Comparison of ENCODE assay signal across 8 cellular contexts in genomic region chr11:22192642-22193347, GRCh38. TPM values are rescaled to one million over a fixed set of nuclear protein-coding genes. Genes with fewer than 3 reads are reported as not detected.
DNase-seq lines count a peak whose midpoint lies in the region; ATAC-seq and TF ChIP-seq lines count a peak whose summit lies in the region.

Gene ANO5, plus strand, starts transcription at chr11:22193085. Its CDS starts 408 bp downstream, at chr11:22193493.

- peak within 1 kb of the TSS; percentile 75 for H2AFZ ChIP-seq in mesenchymal stem cell (ENCODE audit: low read depth, low read length)

- H2BK5ac ChIP-seq in mesenchymal stem cell (ENCODE audit: low read depth, low read length, poor library complexity, severe bottlenecking): no peak within 1 kb of the TSS

- H3K27ac Mint-ChIP-seq in endothelial cell (ENCODE audit: unreplicated experiment): no peak within 1 kb of the TSS

- H3K9me3 ChIP-seq in RWPE2 (ENCODE audit: severe bottlenecking): no peaks in the 10 kb centered on the region
- H3K9me3 ChIP-seq in mesenchymal stem cell (ENCODE audit: control insufficient read depth, low read length): no peaks in the 10 kb centered on the region
- H3K9me3 ChIP-seq in testis: no peaks in the 10 kb centered on the region
- H3K9me3 ChIP-seq in effector memory CD4-positive, alpha-beta T cell (ENCODE audit: control insufficient read depth, low read length): no peaks in the 10 kb centered on the region

- no peak within 1 kb of the TSS for H2BK12ac ChIP-seq in mesenchymal stem cell (ENCODE audit: low read length in 2 of 2)

- H3K27me3 ChIP-seq in RWPE2 (ENCODE audit: insufficient read depth, poor library complexity, severe bottlenecking) (peaks cover 36% of the 10 kb centered on the region), mesenchymal stem cell (ENCODE audit: control insufficient read depth in 1 of 2, insufficient read depth in 1 of 2, low read length in 2 of 2) (peaks cover 24 to 35% of the 10 kb centered on the region in 2 experiments), testis (no peaks in the 10 kb centered on the region)
- peaks cover 9% of the 10 kb centered on the region for H3K27me3 ChIP-seq in effector memory CD4-positive, alpha-beta T cell (replicated peaks; ENCODE audit: control insufficient read depth, insufficient read depth, low read length, poor library complexity, severe bottlenecking)

- no peak for TF ChIP-seq POLR2A in testis (IDR thresholded peaks at IDR 0.05)

- no peak within 1 kb of the TSS for H2BK15ac ChIP-seq in mesenchymal stem cell (ENCODE audit: low read depth, poor library complexity, severe bottlenecking)

- H3K36me3 Mint-ChIP-seq in endothelial cell (ENCODE audit: low read depth, unreplicated experiment): no peaks in the 10 kb centered on the region

- intact Hi-C loops in testis (cut with DNase I; ENCODE audit: low total_unique reads): no loop called here

- under 1% methylated on average over 56 of the region's 56 CpGs for WGBS in mesenchymal stem cell
- 0 to 1% methylated on average over 45 to 56 of the region's 56 CpGs for WGBS in testis, 2 donors

- no peak for DNase-seq in AG10803 (ENCODE audit: low read depth)
- peak; percentile 38 for DNase-seq in RWPE2 (ENCODE audit: low spot score)
- DNase-seq in endothelial cell (ENCODE audit: low spot score): peak; percentile 66
- no peak for DNase-seq in mesenchymal stem cell
- DNase-seq in testis: peak; percentile 74
- DNase-seq in effector memory CD4-positive, alpha-beta T cell: no peak

- TF ChIP-seq CTCF in AG10803 (conservative IDR thresholded peaks at IDR 0.05; ENCODE audit: low read length) (no peak), RWPE2 (IDR thresholded peaks at IDR 0.05; ENCODE audit: poor library complexity, severe bottlenecking) (no peak), endothelial cell (IDR thresholded peaks at IDR 0.05; ENCODE audit: unreplicated experiment) (no peak), testis (IDR thresholded peaks at IDR 0.05) (no peak)

- peak within 1 kb of the TSS; percentile 61 for H2BK120ac ChIP-seq in mesenchymal stem cell (ENCODE audit: low read depth, low read length)

- no peaks in the 10 kb centered on the region for H3K27me3 Mint-ChIP-seq in endothelial cell (ENCODE audit: unreplicated experiment)

- no peaks in the 10 kb centered on the region for H3K9me3 Mint-ChIP-seq in endothelial cell (ENCODE audit: unreplicated experiment)

- H3K4me3 ChIP-seq in AG10803 (ENCODE audit: low read length) (peak within 1 kb of the TSS; percentile 37), RWPE2 (ENCODE audit: severe bottlenecking) (peak within 1 kb of the TSS; percentile 14), mesenchymal stem cell (ENCODE audit: insufficient read depth in 1 of 2, low read depth in 1 of 2, low read length in 2 of 2) (peak within 1 kb of the TSS; percentile 50 to 71), testis (peak within 1 kb of the TSS; percentile 65 to 81)
- no peak within 1 kb of the TSS for H3K4me3 ChIP-seq in effector memory CD4-positive, alpha-beta T cell (ENCODE audit: insufficient read depth, low read depth, low read length, poor library complexity, severe bottlenecking)

- ATAC-seq in GM18867 (IDR thresholded peaks at IDR 0.05; ENCODE audit: unreplicated experiment) (peak; percentile 60), HG03196 (IDR thresholded peaks at IDR 0.05; ENCODE audit: unreplicated experiment) (peak; percentile 51), RWPE2 (ENCODE audit: low read depth) (peak; percentile 59)

- no peaks in the 10 kb centered on the region for H3K79me1 ChIP-seq in mesenchymal stem cell (replicated peaks; ENCODE audit: low read length, poor library complexity, severe bottlenecking)

- no peak within 1 kb of the TSS for H3K9ac ChIP-seq in mesenchymal stem cell (ENCODE audit: low read length)

- H3K4me3 Mint-ChIP-seq in endothelial cell (ENCODE audit: unreplicated experiment): peak within 1 kb of the TSS; percentile 97

- H4K91ac ChIP-seq in mesenchymal stem cell (ENCODE audit: low read length): no peak within 1 kb of the TSS

- H4K8ac ChIP-seq in mesenchymal stem cell (ENCODE audit: low read length): peak within 1 kb of the TSS; percentile 36

- peaks cover 7% of the 10 kb centered on the region for H3K4me1 Mint-ChIP-seq in endothelial cell (ENCODE audit: unreplicated experiment)

- peak within 1 kb of the TSS in 1 of 2 experiments; percentile 46 for H3K23ac ChIP-seq in mesenchymal stem cell (ENCODE audit: low read length in 2 of 2)

- no peak within 1 kb of the TSS for H3K4ac ChIP-seq in mesenchymal stem cell (ENCODE audit: low read depth in 1 of 2, low read length in 2 of 2)

- H3K27ac ChIP-seq in RWPE2 (ENCODE audit: poor library complexity, severe bottlenecking): no peak within 1 kb of the TSS
- H3K27ac ChIP-seq in mesenchymal stem cell (ENCODE audit: low read length, poor library complexity, severe bottlenecking): no peak within 1 kb of the TSS
- peak within 1 kb of the TSS; percentile 49 to 53 for H3K27ac ChIP-seq in testis
- H3K27ac ChIP-seq in effector memory CD4-positive, alpha-beta T cell (ENCODE audit: insufficient read depth, low read length, poor library complexity, severe bottlenecking): no peak within 1 kb of the TSS

- peak within 1 kb of the TSS in 1 of 2 experiments; percentile 62 for H3K14ac ChIP-seq in mesenchymal stem cell (ENCODE audit: low read length in 2 of 2)

- H3K36me3 ChIP-seq in RWPE2 (ENCODE audit: low read depth) (no peaks in the 10 kb centered on the region), mesenchymal stem cell (ENCODE audit: control insufficient read depth in 1 of 2, insufficient read depth in 2 of 2, low read depth in 1 of 2, low read length in 2 of 2) (no peaks in the 10 kb centered on the region), testis (ENCODE audit: low read depth, missing control alignments) (no peaks in the 10 kb centered on the region)
- no peaks in the 10 kb centered on the region for H3K36me3 ChIP-seq in effector memory CD4-positive, alpha-beta T cell (ENCODE audit: control insufficient read depth, insufficient read depth, low read length)

- H3K4me2 ChIP-seq in mesenchymal stem cell (ENCODE audit: low read length, poor library complexity, severe bottlenecking): peak within 1 kb of the TSS; percentile 64

- H2AK5ac ChIP-seq in mesenchymal stem cell (ENCODE audit: low read length, severe bottlenecking): no peak within 1 kb of the TSS

- H3K18ac ChIP-seq in mesenchymal stem cell (ENCODE audit: low read depth in 1 of 2, low read length in 2 of 2): no peak within 1 kb of the TSS

- H3K4me1 ChIP-seq in RWPE2 (ENCODE audit: insufficient read depth, poor library complexity, severe bottlenecking) (no peaks in the 10 kb centered on the region), mesenchymal stem cell (ENCODE audit: control insufficient read depth, insufficient read depth, low read depth, low read length) (peaks cover 15% of the 10 kb centered on the region), testis (no peaks in the 10 kb centered on the region)
- H3K4me1 ChIP-seq in effector memory CD4-positive, alpha-beta T cell (ENCODE audit: control insufficient read depth, insufficient read depth, low read length, poor library complexity, severe bottlenecking): no peaks in the 10 kb centered on the region

RNA-seq across cellular contexts. Expression of gene ANO5, which starts in this region (rescaled TPM):
- total RNA-seq in endothelial cell (ENCODE audit: unreplicated experiment): 3.5 TPM
- polyA plus RNA-seq in mesenchymal stem cell (2013, experiment 1 of 2): 0.11 TPM
- 0.12 TPM for polyA plus RNA-seq in mesenchymal stem cell (2013, experiment 2 of 2)
- 1 to 10 TPM; 4.8 to 7.1 TPM for total RNA-seq in testis
- 5.8 TPM for polyA plus RNA-seq in testis (ENCODE audit: insufficient read depth, low read depth, low replicate concordance)

Comparison
In these comparisons a context has a peak if more than half of its experiments do, and no peak if none do; other contexts are left out.
1. DNase-seq: peak in RWPE2 (single experiment), endothelial cell (single experiment) and testis (single experiment); none in AG10803 (single experiment), mesenchymal stem cell (single experiment) and effector memory CD4-positive, alpha-beta T cell (0 of 3).
2. H3K27ac ChIP-seq: peak in testis (2 of 2); none in RWPE2 (single experiment), mesenchymal stem cell (single experiment) and effector memory CD4-positive, alpha-beta T cell (single experiment).
3. Peak in every context shown above with its lines, with median percentiles within 50 percentile points of each other: ATAC-seq.